21 cellular contexts compared by ENCODE assay signal in the genomic region with DNA sequence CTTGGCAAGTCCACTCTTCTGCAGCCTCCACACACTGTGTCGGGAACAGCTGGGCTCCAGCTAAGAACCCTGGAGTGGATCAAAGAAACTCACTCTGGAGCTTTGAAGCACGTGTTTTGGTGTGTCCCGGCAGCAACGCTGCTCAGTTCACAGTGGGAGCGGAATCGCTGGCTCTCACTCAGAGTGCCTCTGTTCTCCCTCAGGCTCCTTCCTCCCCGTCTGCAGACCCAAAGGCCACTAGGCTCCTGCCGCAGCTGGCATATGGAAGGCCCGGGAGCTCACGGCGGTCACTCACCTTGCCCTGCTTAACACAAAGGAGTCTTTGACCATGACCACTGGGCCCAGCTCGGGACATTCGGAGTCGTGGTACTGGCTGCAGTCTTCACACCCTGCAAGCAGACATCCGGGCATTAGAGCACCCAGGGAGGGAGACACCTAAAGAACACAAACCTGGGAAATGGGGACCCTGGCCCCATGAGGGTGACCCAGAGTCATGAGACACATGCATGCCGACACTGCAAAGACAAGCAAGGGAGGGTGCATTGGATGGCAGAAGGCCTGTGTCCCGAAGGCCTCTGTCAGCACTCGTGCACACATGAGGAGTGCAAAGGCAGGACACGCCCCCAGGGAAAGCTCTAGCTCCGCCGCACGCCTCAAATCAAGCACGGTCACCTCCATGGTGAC. TPM values are rescaled to one million over a fixed set of nuclear protein-coding genes. Genes with fewer than 3 reads are reported as not detected.
DNase-seq lines count a peak whose midpoint lies in the region; ATAC-seq and TF ChIP-seq lines count a peak whose summit lies in the region.
"Had no signal": no experiment of that assay in that cellular context is flagged by ENCODE, and none has a peak within 500 bp of the region (broad histone marks: within the 10 kb centered on the region; RNA-seq: fewer than 3 reads in every experiment).

No MANE protein-coding gene starts in this region.

- ATAC-seq in Right ventricle myocardium superior (ENCODE audit: poor library complexity): no peak
- no peak for ATAC-seq in HG03460 (IDR thresholded peaks at IDR 0.05; ENCODE audit: unreplicated experiment)
- no peak for ATAC-seq in GM19463 (IDR thresholded peaks at IDR 0.05; ENCODE audit: unreplicated experiment)
- ATAC-seq: A549 had no signal

- H2BK120ac ChIP-seq in mesenchymal stem cell (ENCODE audit: low read depth, low read length): no peak overlapping the region

- H3K9ac ChIP-seq in mesenchymal stem cell (ENCODE audit: low read length): no peak overlapping the region
- H3K9ac ChIP-seq: BLaER1 treated with 17β-estradiol and CSF1 and Interleukin-3, amounts not matched to agents 10 nM and 100 nM had no signal

- TF ChIP-seq POLR2A in spleen (IDR thresholded peaks at IDR 0.05): no peak

- H3K9me3 ChIP-seq in mesenchymal stem cell (ENCODE audit: control insufficient read depth, low read length) (no peaks in the 10 kb centered on the region), spleen (no peaks in the 10 kb centered on the region)
- H3K9me3 ChIP-seq: A549, BE2C, HAP-1 had no signal

- whole genome bisulfite sequencing in mesenchymal stem cell: 97% methylated on average over 23 of the region's 23 CpGs
- WGBS in spleen, 5 donors: 96 to 98% (median 96%) methylated on average over 16 to 23 of the region's 23 CpGs

- H3K36me3 ChIP-seq in mesenchymal stem cell (ENCODE audit: control insufficient read depth in 1 of 2, insufficient read depth in 2 of 2, low read depth in 1 of 2, low read length in 2 of 2) (peaks cover 43 to 45% of the 10 kb centered on the region in 2 experiments), spleen (peaks cover 0 to 56% (median 33%) of the 10 kb centered on the region in 6 donors)
- H3K36me3 ChIP-seq: HAP-1 had no signal

- peak overlapping the region; percentile 16 for H4K8ac ChIP-seq in mesenchymal stem cell (ENCODE audit: low read length)

- H3K18ac ChIP-seq in mesenchymal stem cell (ENCODE audit: low read depth in 1 of 2, low read length in 2 of 2): no peak overlapping the region

- intact Hi-C loops in cardiac septum (cut with DNase I): no loop called here
- intact Hi-C loops in Right ventricle myocardium superior (cut with DNase I): no loop called here
- intact Hi-C loops in spleen (cut with DNase I; ENCODE audit: low total_unique reads): no loop called here

- H3K4me1 ChIP-seq in mesenchymal stem cell (ENCODE audit: control insufficient read depth, insufficient read depth, low read depth, low read length): peaks cover 2% of the 10 kb centered on the region
- H3K4me1 ChIP-seq in spleen: peaks cover 0 to 20% (median 0%) of the 10 kb centered on the region in 6 donors
- H3K4me1 ChIP-seq: BE2C, HAP-1 had no signal

- no peak for TF ChIP-seq CTCF in spleen (IDR thresholded peaks at IDR 0.05 in 8 of 11, conservative IDR thresholded peaks at IDR 0.05 in 3 of 11)

- H3K14ac ChIP-seq in mesenchymal stem cell (ENCODE audit: low read length in 2 of 2): no peak overlapping the region

- no peak overlapping the region for H2AK5ac ChIP-seq in mesenchymal stem cell (ENCODE audit: low read length, severe bottlenecking)

- peak; percentile 65 for DNase-seq in cardiac septum (ENCODE audit: low spot score)
- no peak for DNase-seq in Right ventricle myocardium superior
- no peak for DNase-seq in mesenchymal stem cell
- peak; percentile 59 for DNase-seq in spleen
- no peak for DNase-seq in DMS 273 treated with DMSO at 0.1 percent for 48 hours (lab: John Stamatoyannopoulos, UW)
- DNase-seq: 8988T; ACHN; AML-193; BE2C; CD4-positive, alpha-beta T cell; CD8-positive, alpha-beta memory T cell; DMS53; DMS79 treated with DMSO at 0.1 percent for 48 hours; GF-D8; GOT3; HFFc6 had no signal

- H3K4me2 ChIP-seq in mesenchymal stem cell (ENCODE audit: low read length, poor library complexity, severe bottlenecking): no peak overlapping the region
- H3K4me2 ChIP-seq: A549; BLaER1 treated with 17β-estradiol and CSF1 and Interleukin-3, amounts not matched to agents 10 nM and 100 nM had no signal

- no peak overlapping the region for H3K4me3 ChIP-seq in mesenchymal stem cell (ENCODE audit: insufficient read depth in 1 of 2, low read depth in 1 of 2, low read length in 2 of 2)
- no peak overlapping the region for H3K4me3 ChIP-seq in spleen
- H3K4me3 ChIP-seq: A549; BLaER1 treated with 17β-estradiol and CSF1 and Interleukin-3, amounts not matched to agents 10 nM and 100 nM; HAP-1 had no signal

- H2BK15ac ChIP-seq in mesenchymal stem cell (ENCODE audit: low read depth, poor library complexity, severe bottlenecking): no peak overlapping the region

- H3K27ac ChIP-seq in mesenchymal stem cell (ENCODE audit: low read length, poor library complexity, severe bottlenecking): no peak overlapping the region
- no peak overlapping the region for H3K27ac ChIP-seq in spleen
- H3K27ac ChIP-seq: A549; BLaER1 treated with 17β-estradiol and CSF1 and Interleukin-3, amounts not matched to agents 10 nM and 100 nM had no signal

- no peak overlapping the region for H3K23ac ChIP-seq in mesenchymal stem cell (ENCODE audit: low read length in 2 of 2)

- H3K79me1 ChIP-seq in mesenchymal stem cell (replicated peaks; ENCODE audit: low read length, poor library complexity, severe bottlenecking): peaks cover 28% of the 10 kb centered on the region

- H3K4ac ChIP-seq in mesenchymal stem cell (ENCODE audit: low read depth in 1 of 2, low read length in 2 of 2): no peak overlapping the region

- H2BK12ac ChIP-seq in mesenchymal stem cell (ENCODE audit: low read length in 2 of 2): no peak overlapping the region

- H2AFZ ChIP-seq in mesenchymal stem cell (ENCODE audit: low read depth, low read length): no peak overlapping the region

- H3K27me3 ChIP-seq in mesenchymal stem cell (ENCODE audit: control insufficient read depth in 1 of 2, insufficient read depth in 1 of 2, low read length in 2 of 2) (no peaks in the 10 kb centered on the region), spleen (replicated peaks in 1 of 7) (no peaks in the 10 kb centered on the region)
- H3K27me3 ChIP-seq: BE2C; BLaER1 treated with 17β-estradiol and CSF1 and Interleukin-3, amounts not matched to agents 10 nM and 100 nM had no signal

- H2BK5ac ChIP-seq in mesenchymal stem cell (ENCODE audit: low read depth, low read length, poor library complexity, severe bottlenecking): no peak overlapping the region

- no peak overlapping the region for H4K91ac ChIP-seq in mesenchymal stem cell (ENCODE audit: low read length)

RNA-seq across cellular contexts. Expression of gene PRDM15, which starts 19.7 kb away (rescaled TPM):
- 3.5 TPM for total RNA-seq in cardiac septum
- total RNA-seq in Right ventricle myocardium superior: 3.8 TPM
- 2.5 TPM for polyA plus RNA-seq in mesenchymal stem cell (2013, experiment 1 of 2)
- 2.1 TPM for polyA plus RNA-seq in mesenchymal stem cell (2013, experiment 2 of 2)
- 10 to 100 TPM in 6 of 7 donors, 1 to 10 TPM in 1; 8.4 to 18.0 (median 12.2) TPM for total RNA-seq in spleen
- 1 to 10 TPM; 4.4 to 6.5 (median 6.0) TPM for polyA plus RNA-seq in spleen

Comparison
In these comparisons a context has a peak if more than half of its experiments do, and no peak if none do; other contexts are left out.
1. DNase-seq: peak in cardiac septum (single experiment) and spleen (single experiment); none in Right ventricle myocardium superior (single experiment), mesenchymal stem cell (single experiment) and DMS 273 treated with DMSO at 0.1 percent for 48 hours (single experiment).